Comparison of ENCODE assay signal across 22 cellular contexts in the genomic region with DNA sequence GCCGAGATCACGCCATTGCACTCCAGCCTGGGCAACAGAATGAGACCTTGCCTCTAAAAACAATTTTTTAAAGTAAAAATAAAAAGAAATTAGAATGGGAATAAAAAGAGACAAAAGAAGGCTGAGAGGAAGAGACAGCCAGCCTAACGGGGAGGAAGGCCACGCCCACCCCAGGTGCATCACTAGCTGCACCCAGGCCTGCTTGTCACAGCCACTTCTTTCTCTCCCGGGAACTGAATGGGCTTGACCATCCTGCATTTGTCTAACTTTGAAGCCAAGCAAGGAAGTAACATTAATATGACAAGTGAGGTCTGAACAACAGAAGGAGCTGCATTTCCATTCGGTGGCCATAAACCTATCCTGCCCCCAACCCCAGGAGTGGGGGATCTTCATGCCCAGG. TPM values are rescaled to one million over a fixed set of nuclear protein-coding genes. Genes with fewer than 3 reads are reported as not detected.
"Had no signal": no experiment of that assay in that cellular context is flagged by ENCODE, and none has a peak within 500 bp of the region (broad histone marks: within the 10 kb centered on the region; RNA-seq: fewer than 3 reads in every experiment).

No MANE protein-coding gene starts in this region.

- ATAC-seq: activated CD8-positive, alpha-beta T cell treated with anti-CD3 and anti-CD28 coated beads, Interleukin-2, amount 10 ng/mL, durations not matched to agents 7 days and 5 days; gastrocnemius medialis; left ventricle myocardium superior; naive thymus-derived CD4-positive, alpha-beta T cell; pancreas; stimulated activated memory B cell treated with anti-CD40 and anti-IgM and Interleukin-4, amounts not matched to agents 10 μg/mL and 1 μg/mL and 100 μg/mL, for 72 hours had no signal

- DNase-seq: activated CD4-positive, alpha-beta T cell treated with anti-CD3 and anti-CD28 coated beads, Interleukin-2, amount 10 ng/mL, durations not matched to agents 7 days and 5 days; activated CD8-positive, alpha-beta T cell treated with anti-CD3 and anti-CD28 coated beads, Interleukin-2, amount 10 ng/mL, durations not matched to agents 7 days and 5 days; activated naive CD4-positive, alpha-beta T cell treated with anti-CD3 and anti-CD28 coated beads, Interleukin-2, amount 50 U/mL, for 16 hours; activated T-cell treated with anti-CD3 and anti-CD28 coated beads, Interleukin-2, amount 50 U/mL, for 24 hours; aorta; brain microvascular endothelial cell; colonic mucosa; erythroblast; gastrocnemius medialis; heart left ventricle; left ventricle myocardium superior; mesenchymal stem cell; naive thymus-derived CD4-positive, alpha-beta T cell; pancreas; sigmoid colon; spleen; stimulated activated CD4-positive, alpha-beta T cell treated with anti-CD3 and anti-CD28 coated beads, Interleukin-4, amount 100 ng/mL, for 4 hours; upper lobe of left lung had no signal

- H3K4me1 ChIP-seq: sigmoid colon had no signal

- H3K27me3 ChIP-seq: colonic mucosa, gastrocnemius medialis, heart left ventricle, neutrophil, pancreas, sigmoid colon, upper lobe of left lung had no signal

- H3K36me3 ChIP-seq: brain microvascular endothelial cell, colonic mucosa, gastrocnemius medialis, heart left ventricle, neutrophil, pancreas, sigmoid colon, spleen, thoracic aorta, upper lobe of left lung had no signal

- FAIRE-seq: endometrium, pancreas had no signal

- H3K27ac ChIP-seq: brain microvascular endothelial cell, colonic mucosa, heart left ventricle, neutrophil, pancreas, sigmoid colon, spleen, thoracic aorta had no signal

- H3K4me3 ChIP-seq: colonic mucosa, gastrocnemius medialis, heart left ventricle, pancreas, sigmoid colon, spleen, thoracic aorta, upper lobe of left lung had no signal

- H3K9me3 ChIP-seq: colonic mucosa, gastrocnemius medialis, heart left ventricle, neutrophil, pancreas, sigmoid colon, spleen, thoracic aorta, upper lobe of left lung had no signal

RNA-seq across cellular contexts. Expression of gene EFNA1, which starts 20.8 kb away (rescaled TPM):
- total RNA-seq: activated CD8-positive, alpha-beta T cell treated with anti-CD3 and anti-CD28 coated beads, Interleukin-2, amount 10 ng/mL, durations not matched to agents 7 days and 5 days had no signal
